ENCODE assay signal across 8 cellular contexts in the genomic region with DNA sequence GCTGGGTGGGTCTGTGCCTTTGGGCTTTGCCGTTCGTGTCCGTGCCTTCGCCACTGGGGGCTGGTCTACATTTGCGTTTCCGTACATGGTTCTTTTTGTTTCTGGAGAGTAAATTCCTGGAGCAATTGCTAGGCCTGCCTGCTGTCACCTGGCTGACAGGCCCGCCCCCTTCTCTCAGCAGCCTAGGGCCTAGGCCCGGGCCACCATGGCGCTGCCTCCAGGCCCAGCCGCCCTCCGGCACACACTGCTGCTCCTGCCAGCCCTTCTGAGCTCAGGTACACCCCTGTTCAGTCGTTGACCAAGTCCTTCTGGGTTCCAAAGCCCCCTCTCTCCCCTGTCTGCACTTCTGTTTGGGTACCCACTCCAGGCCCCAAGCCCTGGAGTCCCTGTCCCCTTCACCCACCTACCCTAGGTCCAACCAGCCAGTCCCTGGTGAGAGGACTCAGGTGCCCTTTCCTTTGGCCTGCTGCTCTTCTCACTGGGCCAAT. TPM values are rescaled to one million over a fixed set of nuclear protein-coding genes. Genes with fewer than 3 reads are reported as not detected.
DNase-seq lines count a peak whose midpoint lies in the region; ATAC-seq lines count a peak whose summit lies in the region.

No MANE protein-coding gene starts in this region.

- peaks cover 6% of the 10 kb centered on the region for H3K36me3 Mint-ChIP-seq in activated T-helper 1 cell treated with anti-CD3 and anti-CD28 coated beads, Interleukin-12 subunit alpha, Interleukin-12 subunit beta, Interleukin-2, Interleukin-4 antibody, amounts not matched to agents 30 ng/mL and 10 ng/mL and 1 ng/mL, durations not matched to agents 14 hours and 24 hours and 36 hours (ENCODE audit: low read depth)
- peaks cover 6 to 12% of the 10 kb centered on the region in 2 donors for H3K36me3 Mint-ChIP-seq in stimulated activated naive B cell treated with anti-CD40 and anti-IgM and Interleukin-4, amounts not matched to agents 10 μg/mL and 1 μg/mL and 100 μg/mL, for 72 hours

- H3K9me3 ChIP-seq in iPS-18a (ENCODE audit: control insufficient read depth, low read depth, low read length): no peaks in the 10 kb centered on the region

- peaks cover 17% of the 10 kb centered on the region for H3K4me1 ChIP-seq in iPS-18a (ENCODE audit: control insufficient read depth, low read depth, low read length)

- no peaks in the 10 kb centered on the region; the same call in 1 of the 2 replicates for H3K27me3 ChIP-seq in H7 (ENCODE audit: control insufficient read depth, insufficient read depth, low read length)
- H3K27me3 ChIP-seq in iPS-18a (ENCODE audit: control insufficient read depth, insufficient read depth, low read length): peaks cover 13% of the 10 kb centered on the region

- H3K36me3 ChIP-seq in H7 (replicated peaks; ENCODE audit: control insufficient read depth, insufficient read depth, low read length) (peaks cover 1% of the 10 kb centered on the region; the same call in 1 of the 2 replicates), iPS-18a (ENCODE audit: control insufficient read depth, low read depth, low read length) (no peaks in the 10 kb centered on the region)

- H3K4me1 Mint-ChIP-seq in activated T-helper 1 cell treated with anti-CD3 and anti-CD28 coated beads, Interleukin-12 subunit alpha, Interleukin-12 subunit beta, Interleukin-2, Interleukin-4 antibody, amounts not matched to agents 30 ng/mL and 10 ng/mL and 1 ng/mL, durations not matched to agents 14 hours and 24 hours and 36 hours (ENCODE audit: low read depth): peaks cover 21% of the 10 kb centered on the region
- H3K4me1 Mint-ChIP-seq in stimulated activated naive B cell treated with anti-CD40 and anti-IgM and Interleukin-4, amounts not matched to agents 10 μg/mL and 1 μg/mL and 100 μg/mL, for 72 hours: peaks cover 22 to 27% of the 10 kb centered on the region in 2 donors

- H3K9me3 Mint-ChIP-seq in activated T-helper 1 cell treated with anti-CD3 and anti-CD28 coated beads, Interleukin-12 subunit alpha, Interleukin-12 subunit beta, Interleukin-2, Interleukin-4 antibody, amounts not matched to agents 30 ng/mL and 10 ng/mL and 1 ng/mL, durations not matched to agents 14 hours and 24 hours and 36 hours: no peaks in the 10 kb centered on the region
- no peaks in the 10 kb centered on the region for H3K9me3 Mint-ChIP-seq in stimulated activated naive B cell treated with anti-CD40 and anti-IgM and Interleukin-4, amounts not matched to agents 10 μg/mL and 1 μg/mL and 100 μg/mL, for 72 hours

- intact Hi-C loops in activated T-helper 1 cell treated with anti-CD3 and anti-CD28 coated beads, Interleukin-12 subunit alpha, Interleukin-12 subunit beta, Interleukin-2, Interleukin-4 antibody, amounts not matched to agents 30 ng/mL and 10 ng/mL and 1 ng/mL, durations not matched to agents 14 hours and 24 hours and 36 hours (cut with micrococcal nuclease): loop anchor here (1.0 kb wide), 2 partner anchors 35 to 95 kb away; a partner anchor contains a TSS

- H3K4me3 Mint-ChIP-seq in activated T-helper 1 cell treated with anti-CD3 and anti-CD28 coated beads, Interleukin-12 subunit alpha, Interleukin-12 subunit beta, Interleukin-2, Interleukin-4 antibody, amounts not matched to agents 30 ng/mL and 10 ng/mL and 1 ng/mL, durations not matched to agents 14 hours and 24 hours and 36 hours: peak overlapping the region; percentile 89
- H3K4me3 Mint-ChIP-seq in stimulated activated naive B cell treated with anti-CD40 and anti-IgM and Interleukin-4, amounts not matched to agents 10 μg/mL and 1 μg/mL and 100 μg/mL, for 72 hours: peak overlapping the region; percentile 89 to 91

- H3K4me3 ChIP-seq in H7 (ENCODE audit: insufficient read depth, low read depth, low read length): peak overlapping the region; percentile 89
- peak overlapping the region; percentile 88 for H3K4me3 ChIP-seq in iPS-18a (ENCODE audit: low read length)

- no peak overlapping the region for H3K27ac ChIP-seq in iPS-18a (ENCODE audit: low read length)

- H3K27ac Mint-ChIP-seq in activated T-helper 1 cell treated with anti-CD3 and anti-CD28 coated beads, Interleukin-12 subunit alpha, Interleukin-12 subunit beta, Interleukin-2, Interleukin-4 antibody, amounts not matched to agents 30 ng/mL and 10 ng/mL and 1 ng/mL, durations not matched to agents 14 hours and 24 hours and 36 hours: peak overlapping the region; percentile 88
- peak overlapping the region; percentile 81 for H3K27ac Mint-ChIP-seq in stimulated activated naive B cell treated with anti-CD40 and anti-IgM and Interleukin-4, amounts not matched to agents 10 μg/mL and 1 μg/mL and 100 μg/mL, for 72 hours

- DNase-seq in H7 (peak; percentile 79), epidermal melanocyte (ENCODE audit: insufficient read length, low spot score) (no peak), pons (ENCODE audit: low spot score) (no peak)
- DNase-seq in activated T-helper 1 cell treated with anti-CD3 and anti-CD28 coated beads, Interleukin-12 subunit alpha, Interleukin-12 subunit beta, Interleukin-2, Interleukin-4 antibody, amounts not matched to agents 30 ng/mL and 10 ng/mL and 1 ng/mL, durations not matched to agents 14 hours and 24 hours and 36 hours (ENCODE audit: low spot score): no peak
- DNase-seq in stimulated activated naive B cell treated with anti-CD40 and anti-IgM and Interleukin-4, amounts not matched to agents 10 μg/mL and 1 μg/mL and 100 μg/mL, for 72 hours: no peak

- H3K9ac ChIP-seq in iPS-18a (ENCODE audit: low read length): peak overlapping the region; percentile 44

- peak; percentile 14 to 23 for ATAC-seq in stimulated activated naive B cell treated with anti-CD40 and anti-IgM and Interleukin-4, amounts not matched to agents 10 μg/mL and 1 μg/mL and 100 μg/mL, for 72 hours (replicated peaks)
- ATAC-seq in GM21360 (IDR thresholded peaks at IDR 0.05; ENCODE audit: unreplicated experiment) (no peak), HG02623 (IDR thresholded peaks at IDR 0.05; ENCODE audit: unreplicated experiment) (no peak)

- H3K27me3 Mint-ChIP-seq in activated T-helper 1 cell treated with anti-CD3 and anti-CD28 coated beads, Interleukin-12 subunit alpha, Interleukin-12 subunit beta, Interleukin-2, Interleukin-4 antibody, amounts not matched to agents 30 ng/mL and 10 ng/mL and 1 ng/mL, durations not matched to agents 14 hours and 24 hours and 36 hours (ENCODE audit: insufficient read depth): no peaks in the 10 kb centered on the region
- no peaks in the 10 kb centered on the region for H3K27me3 Mint-ChIP-seq in stimulated activated naive B cell treated with anti-CD40 and anti-IgM and Interleukin-4, amounts not matched to agents 10 μg/mL and 1 μg/mL and 100 μg/mL, for 72 hours

RNA-seq across cellular contexts. Expression of a gene that starts 0.6 kb away (rescaled TPM):
- total RNA-seq in H7 (2014; rRNA removed; shearing (Covaris generic)): 17.5 and 23.5 TPM in 2 replicates
- total RNA-seq in activated T-helper 1 cell treated with anti-CD3 and anti-CD28 coated beads, Interleukin-12 subunit alpha, Interleukin-12 subunit beta, Interleukin-2, Interleukin-4 antibody, amounts not matched to agents 30 ng/mL and 10 ng/mL and 1 ng/mL, durations not matched to agents 14 hours and 24 hours and 36 hours: 13.6 and 15.0 TPM in 2 replicates

RNA-seq across cellular contexts. Expression of a gene that starts 4.4 kb away (rescaled TPM):
- not detected in 2 replicates for total RNA-seq in H7 (2014; rRNA removed; shearing (Covaris generic))
- 0.59 and 0.91 TPM in 2 replicates for total RNA-seq in activated T-helper 1 cell treated with anti-CD3 and anti-CD28 coated beads, Interleukin-12 subunit alpha, Interleukin-12 subunit beta, Interleukin-2, Interleukin-4 antibody, amounts not matched to agents 30 ng/mL and 10 ng/mL and 1 ng/mL, durations not matched to agents 14 hours and 24 hours and 36 hours

RNA-seq across cellular contexts. Expression of a gene that starts 34.1 kb away (rescaled TPM):
- 3.9 and 8.9 TPM in 2 replicates for total RNA-seq in H7 (2014; rRNA removed; shearing (Covaris generic))
- total RNA-seq in activated T-helper 1 cell treated with anti-CD3 and anti-CD28 coated beads, Interleukin-12 subunit alpha, Interleukin-12 subunit beta, Interleukin-2, Interleukin-4 antibody, amounts not matched to agents 30 ng/mL and 10 ng/mL and 1 ng/mL, durations not matched to agents 14 hours and 24 hours and 36 hours: 17.7 and 18.4 TPM in 2 replicates

RNA-seq across cellular contexts. Expression of a gene that starts 40.6 kb away (rescaled TPM):
- 136 and 152 TPM in 2 replicates for total RNA-seq in H7 (2014; rRNA removed; shearing (Covaris generic))
- 162 and 165 TPM in 2 replicates for total RNA-seq in activated T-helper 1 cell treated with anti-CD3 and anti-CD28 coated beads, Interleukin-12 subunit alpha, Interleukin-12 subunit beta, Interleukin-2, Interleukin-4 antibody, amounts not matched to agents 30 ng/mL and 10 ng/mL and 1 ng/mL, durations not matched to agents 14 hours and 24 hours and 36 hours

Comparison
In these comparisons a context has a peak if more than half of its experiments do, and no peak if none do; other contexts are left out.
1. ATAC-seq: peak in stimulated activated naive B cell treated with anti-CD40 and anti-IgM and Interleukin-4, amounts not matched to agents 10 μg/mL and 1 μg/mL and 100 μg/mL, for 72 hours (2 of 2); none in GM21360 (single experiment) and HG02623 (single experiment).